1 cellular context compared by ENCODE assay signal in the genomic region with DNA sequence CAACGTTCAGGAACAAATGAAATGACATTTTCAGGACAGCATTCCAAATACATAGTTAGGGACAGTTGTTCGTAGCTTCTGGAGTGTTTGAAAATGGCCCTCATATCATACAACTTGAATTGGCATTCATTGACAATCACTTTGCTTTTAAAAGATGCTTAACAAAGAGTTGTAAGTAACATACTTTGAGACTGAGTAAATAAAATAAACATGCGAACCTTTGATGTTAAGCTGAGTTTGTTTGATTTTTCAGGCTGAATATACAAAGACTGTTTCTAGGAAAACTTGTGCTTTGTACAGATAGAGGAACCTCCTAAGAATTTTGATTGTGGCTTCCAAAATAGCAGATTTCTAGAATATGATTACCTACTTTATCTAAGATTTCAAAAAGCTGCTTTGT.
TF ChIP-seq lines count a peak whose summit lies in the region.

No MANE protein-coding gene starts in this region.

TF ChIP-seq in HepG2, 621 proteins besides CTCF, POLR2A, EP300 and RAD21 (continued from another document and continues in another):
- TF ChIP-seq, protein P1, sequence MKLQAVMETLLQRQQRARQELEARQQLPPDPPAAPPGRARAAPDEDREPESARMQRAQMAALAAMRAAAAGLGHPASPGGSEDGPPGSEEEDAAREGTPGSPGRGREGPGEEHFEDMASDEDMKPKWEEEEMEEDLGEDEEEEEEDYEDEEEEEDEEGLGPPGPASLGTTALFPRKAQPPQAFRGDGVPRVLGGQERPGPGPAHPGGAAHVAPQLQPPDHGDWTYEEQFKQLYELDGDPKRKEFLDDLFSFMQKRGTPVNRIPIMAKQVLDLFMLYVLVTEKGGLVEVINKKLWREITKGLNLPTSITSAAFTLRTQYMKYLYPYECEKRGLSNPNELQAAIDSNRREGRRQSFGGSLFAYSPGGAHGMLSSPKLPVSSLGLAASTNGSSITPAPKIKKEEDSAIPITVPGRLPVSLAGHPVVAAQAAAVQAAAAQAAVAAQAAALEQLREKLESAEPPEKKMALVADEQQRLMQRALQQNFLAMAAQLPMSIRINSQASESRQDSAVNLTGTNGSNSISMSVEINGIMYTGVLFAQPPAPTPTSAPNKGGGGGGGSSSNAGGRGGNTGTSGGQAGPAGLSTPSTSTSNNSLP (IDR thresholded peaks at IDR 0.05; ENCODE audit: low read depth, low read length) = peak; percentile 80; the same call in 1 of the 2 replicates
- no peak for TF ChIP-seq ZNF407 (CRISPR knock-in tag; IDR thresholded peaks at IDR 0.05; ENCODE audit: not compliant biosample characterization)
- no peak for TF ChIP-seq CEBPB (IDR thresholded peaks at IDR 0.05; ENCODE audit: borderline replicate concordance, low read depth, low read length)
- no peak for TF ChIP-seq RBFOX2 (IDR thresholded peaks at IDR 0.05; ENCODE audit: low read depth, low read length)
- no peak for TF ChIP-seq CCAR2 (optimal IDR thresholded peaks at IDR 0.05; ENCODE audit: low read depth, low read length)
- TF ChIP-seq ZNF616 (CRISPR knock-in tag; IDR thresholded peaks at IDR 0.05; ENCODE audit: low read depth) = no peak
- TF ChIP-seq PAF1 (CRISPR knock-in tag; IDR thresholded peaks at IDR 0.05) = no peak
- TF ChIP-seq MIER3 (CRISPR knock-in tag; IDR thresholded peaks at IDR 0.05; ENCODE audit: borderline replicate concordance) = 0 out of 2 replicates have a peak, but pooled peaks have one; percentile 25
- no peak for TF ChIP-seq ETV5 (CRISPR knock-in tag; IDR thresholded peaks at IDR 0.05; ENCODE audit: borderline replicate concordance)
- TF ChIP-seq ZSCAN5A (CRISPR knock-in tag; IDR thresholded peaks at IDR 0.05; ENCODE audit: borderline replicate concordance) = no peak
- no peak for TF ChIP-seq SMC3 (IDR thresholded peaks at IDR 0.05; ENCODE audit: low read length)
- TF ChIP-seq SAFB2 (CRISPR knock-in tag; IDR thresholded peaks at IDR 0.05; ENCODE audit: borderline replicate concordance, low read depth) = no peak
- no peak for TF ChIP-seq ZNF550 (CRISPR knock-in tag; IDR thresholded peaks at IDR 0.05; ENCODE audit: borderline replicate concordance)
- TF ChIP-seq ADNP (CRISPR knock-in tag; IDR thresholded peaks at IDR 0.05) = no peak
- TF ChIP-seq, protein P2, sequence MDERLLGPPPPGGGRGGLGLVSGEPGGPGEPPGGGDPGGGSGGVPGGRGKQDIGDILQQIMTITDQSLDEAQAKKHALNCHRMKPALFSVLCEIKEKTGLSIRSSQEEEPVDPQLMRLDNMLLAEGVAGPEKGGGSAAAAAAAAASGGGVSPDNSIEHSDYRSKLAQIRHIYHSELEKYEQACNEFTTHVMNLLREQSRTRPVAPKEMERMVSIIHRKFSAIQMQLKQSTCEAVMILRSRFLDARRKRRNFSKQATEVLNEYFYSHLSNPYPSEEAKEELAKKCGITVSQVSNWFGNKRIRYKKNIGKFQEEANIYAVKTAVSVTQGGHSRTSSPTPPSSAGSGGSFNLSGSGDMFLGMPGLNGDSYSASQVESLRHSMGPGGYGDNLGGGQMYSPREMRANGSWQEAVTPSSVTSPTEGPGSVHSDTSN (CRISPR knock-in tag; IDR thresholded peaks at IDR 0.05) = no peak
- no peak; the same call in 1 of the 2 replicates for TF ChIP-seq HDAC1 (CRISPR knock-in tag; IDR thresholded peaks at IDR 0.05)
- TF ChIP-seq, protein P3, sequence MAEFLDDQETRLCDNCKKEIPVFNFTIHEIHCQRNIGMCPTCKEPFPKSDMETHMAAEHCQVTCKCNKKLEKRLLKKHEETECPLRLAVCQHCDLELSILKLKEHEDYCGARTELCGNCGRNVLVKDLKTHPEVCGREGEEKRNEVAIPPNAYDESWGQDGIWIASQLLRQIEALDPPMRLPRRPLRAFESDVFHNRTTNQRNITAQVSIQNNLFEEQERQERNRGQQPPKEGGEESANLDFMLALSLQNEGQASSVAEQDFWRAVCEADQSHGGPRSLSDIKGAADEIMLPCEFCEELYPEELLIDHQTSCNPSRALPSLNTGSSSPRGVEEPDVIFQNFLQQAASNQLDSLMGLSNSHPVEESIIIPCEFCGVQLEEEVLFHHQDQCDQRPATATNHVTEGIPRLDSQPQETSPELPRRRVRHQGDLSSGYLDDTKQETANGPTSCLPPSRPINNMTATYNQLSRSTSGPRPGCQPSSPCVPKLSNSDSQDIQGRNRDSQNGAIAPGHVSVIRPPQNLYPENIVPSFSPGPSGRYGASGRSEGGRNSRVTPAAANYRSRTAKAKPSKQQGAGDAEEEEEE (CRISPR knock-in tag; IDR thresholded peaks at IDR 0.05; ENCODE audit: borderline replicate concordance) = no peak
- no peak for TF ChIP-seq ZNF282 (IDR thresholded peaks at IDR 0.05; ENCODE audit: partially characterized antibody)
- TF ChIP-seq YY1 (IDR thresholded peaks at IDR 0.05; ENCODE audit: insufficient read depth, insufficient replicate concordance, low read depth, low read length) = no peak
- TF ChIP-seq, protein P4, sequence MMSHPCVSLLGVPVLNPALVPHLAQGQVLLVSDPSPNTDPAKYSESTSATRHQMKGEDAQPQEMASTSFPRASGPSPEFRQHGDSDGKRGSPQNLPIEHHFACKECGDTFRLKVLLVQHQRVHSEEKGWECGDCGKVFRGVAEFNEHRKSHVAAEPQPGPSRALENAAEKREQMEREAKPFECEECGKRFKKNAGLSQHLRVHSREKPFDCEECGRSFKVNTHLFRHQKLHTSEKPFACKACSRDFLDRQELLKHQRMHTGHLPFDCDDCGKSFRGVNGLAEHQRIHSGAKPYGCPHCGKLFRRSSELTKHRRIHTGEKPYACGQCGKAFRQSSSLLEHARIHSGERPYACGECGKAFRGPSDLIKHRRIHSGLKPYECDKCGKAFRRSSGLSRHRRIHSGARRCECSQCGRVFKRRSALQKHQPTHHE (CRISPR knock-in tag; IDR thresholded peaks at IDR 0.05; ENCODE audit: borderline replicate concordance) = no peak
- no peak for TF ChIP-seq USF2 (IDR thresholded peaks at IDR 0.05; ENCODE audit: low read depth, low read length)
- no peak for TF ChIP-seq USF2 (CRISPR knock-in tag; IDR thresholded peaks at IDR 0.05; ENCODE audit: borderline replicate concordance)
- TF ChIP-seq XBP1 (CRISPR knock-in tag; IDR thresholded peaks at IDR 0.05) = no peak
- no peak for TF ChIP-seq KDM4B (CRISPR knock-in tag; IDR thresholded peaks at IDR 0.05)
- TF ChIP-seq HNRNPLL (IDR thresholded peaks at IDR 0.05; ENCODE audit: low read depth, low read length, poor library complexity, severe bottlenecking) = no peak
- TF ChIP-seq RARG (CRISPR knock-in tag; IDR thresholded peaks at IDR 0.05; ENCODE audit: low read depth) = no peak
- no peak for TF ChIP-seq IKZF1 (IDR thresholded peaks at IDR 0.05)
- no peak for TF ChIP-seq SATB2 (CRISPR knock-in tag; IDR thresholded peaks at IDR 0.05)
- no peak for TF ChIP-seq PRPF4 (IDR thresholded peaks at IDR 0.05; ENCODE audit: low read depth, low read length, poor library complexity, severe bottlenecking)
- no peak for TF ChIP-seq SP140L (CRISPR knock-in tag; IDR thresholded peaks at IDR 0.05; ENCODE audit: borderline replicate concordance)
- TF ChIP-seq GATAD1 (CRISPR knock-in tag; IDR thresholded peaks at IDR 0.05) = 0 out of 2 replicates have a peak, but pooled peaks have one; percentile 29
- no peak for TF ChIP-seq THYN1 (CRISPR knock-in tag; IDR thresholded peaks at IDR 0.05; ENCODE audit: borderline replicate concordance, low read depth)
- no peak for TF ChIP-seq CENPBD1 (CRISPR knock-in tag; IDR thresholded peaks at IDR 0.05; ENCODE audit: borderline replicate concordance, low read depth)
- no peak for TF ChIP-seq NR1H2 (CRISPR knock-in tag; IDR thresholded peaks at IDR 0.05; ENCODE audit: borderline replicate concordance, low read depth)
- TF ChIP-seq ZNF10 (CRISPR knock-in tag; IDR thresholded peaks at IDR 0.05; ENCODE audit: borderline replicate concordance, low read depth) = no peak
- TF ChIP-seq, protein P5, sequence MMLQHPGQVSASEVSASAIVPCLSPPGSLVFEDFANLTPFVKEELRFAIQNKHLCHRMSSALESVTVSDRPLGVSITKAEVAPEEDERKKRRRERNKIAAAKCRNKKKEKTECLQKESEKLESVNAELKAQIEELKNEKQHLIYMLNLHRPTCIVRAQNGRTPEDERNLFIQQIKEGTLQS (CRISPR knock-in tag; IDR thresholded peaks at IDR 0.05) = no peak
- no peak for TF ChIP-seq HOMEZ (CRISPR knock-in tag; IDR thresholded peaks at IDR 0.05; ENCODE audit: low read depth)
